9 cellular contexts compared by ENCODE assay signal in genomic region chr6:112043032-112044007, GRCh38.
DNase-seq lines count a peak whose midpoint lies in the region; ATAC-seq, FAIRE-seq and TF ChIP-seq lines count a peak whose summit lies in the region.
"Had no signal": no experiment of that assay in that cellular context is flagged by ENCODE, and none has a peak within 500 bp of the region (broad histone marks: within the 10 kb centered on the region; RNA-seq: fewer than 3 reads in every experiment).

No MANE protein-coding gene starts in this region.

- ATAC-seq in HG03442 (IDR thresholded peaks at IDR 0.05; ENCODE audit: unreplicated experiment) = peak; percentile 86

- peak; percentile 98 for TF ChIP-seq CTCF in choroid plexus epithelial cell (conservative IDR thresholded peaks at IDR 0.05; ENCODE audit: low read depth, low read length)

- FAIRE-seq in GM19239 (lab: Jason Lieb, UNC) = peak; percentile 90
- FAIRE-seq: colon had no signal

- peak; percentile 90 for DNase-seq in Ammon's horn (ENCODE audit: low spot score)
- DNase-seq in GM19239 (ENCODE audit: insufficient read length, low spot score) = peak; percentile 76
- peak; percentile 50 for DNase-seq in NCI-H510A (lab: John Stamatoyannopoulos, UW)
- DNase-seq in activated CD4-positive, alpha-beta T cell treated with anti-CD3 and anti-CD28 coated beads for 24 hours (ENCODE audit: low read depth in 2 of 2) = peak; percentile 85 to 91
- DNase-seq in choroid plexus epithelial cell (ENCODE audit: low read depth) = peak; percentile 93
- DNase-seq in kidney tubule cell (ENCODE audit: low spot score) = peak; percentile 91
- DNase-seq in stimulated activated CD4-positive, alpha-beta T cell treated with anti-CD3 and anti-CD28 coated beads, Interleukin-1b, Interleukin-23, amount 100 ng/mL, for 1 hour (ENCODE audit: low read depth in 2 of 2) = peak; percentile 79

- H3K4me3 ChIP-seq in choroid plexus epithelial cell (ENCODE audit: low read depth, low read length) = peak overlapping the region; percentile 57

Comparison
In these comparisons a context has a peak if more than half of its experiments do, and no peak if none do; other contexts are left out.
1. Peak in every context shown above with its lines: DNase-seq, ATAC-seq and H3K4me3 ChIP-seq.